In genomic region chr16:82995286-82995926, GRCh38 we compare ENCODE assay signal across 18 cellular contexts.
A peak's percentile ranks its signal among the peaks of the same experiment; 100 is the strongest.
DNase-seq lines count a peak whose midpoint lies in the region; ATAC-seq, FAIRE-seq and TF ChIP-seq lines count a peak whose summit lies in the region.
"Had no signal": no experiment of that assay in that cellular context is flagged by ENCODE, and none has a peak within 500 bp of the region (broad histone marks: within the 10 kb centered on the region; RNA-seq: fewer than 3 reads in every experiment).

No MANE protein-coding gene starts in this region.

- H3K27ac ChIP-seq in endothelial cell of umbilical vein (ENCODE audit: insufficient read depth, low read depth, low read length) (peak overlapping the region; percentile 91), gastrocnemius medialis (peak overlapping the region in 3 of 4 donors; percentile 39 to 52 (median 44)), PC-9 (no peak overlapping the region)
- H3K27ac ChIP-seq: cardiac muscle cell, gastroesophageal sphincter, neutrophil had no signal

- POLR2A ChIA-PET in endothelial cell of umbilical vein (lab: Charles Lee) = no interaction called here
- POLR2A ChIA-PET in PC-9 (lab: Charles Lee; ENCODE audit: unreplicated experiment) = no interaction called here

- no TSS peak for BruUV-seq in Calu3 (replicated peaks; lab: Mats Ljungman, UMichigan)
- BruUV-seq in endothelial cell of umbilical vein (replicated peaks; lab: Mats Ljungman, UMichigan) = TSS peak; percentile 82
- BruUV-seq in PC-9 (replicated peaks; lab: Mats Ljungman, UMichigan) = no TSS peak

- H3K36me3 Mint-ChIP-seq in Calu3 (ENCODE audit: insufficient read depth, unreplicated experiment) (no peaks in the 10 kb centered on the region), CD14-positive monocyte (no peaks in the 10 kb centered on the region)
- H3K36me3 Mint-ChIP-seq: activated naive CD8-positive, alpha-beta T cell treated with anti-CD3 and anti-CD28 coated beads, Interleukin-2, amount 10 ng/mL, durations not matched to agents 7 days and 5 days; stimulated activated effector memory CD8-positive, alpha-beta T cell treated with anti-CD3 and anti-CD28 coated beads, Interleukin-12 subunit alpha, Interleukin-12 subunit beta, amount 100 ng/mL, for 72 hours had no signal

- in situ Hi-C loops in gastrocnemius medialis (cut with MboI; ENCODE audit: low sequenced_read_pairs in 4 of 4) = no loop called here

- dilution Hi-C loops in endothelial cell of umbilical vein (cut with MboI; ENCODE audit: extremely low pct_ligation_motif_present, low sequenced_read_pairs) = no loop called here

- H3K4me1 ChIP-seq in endothelial cell of umbilical vein (ENCODE audit: control insufficient read depth, extremely low read depth, insufficient read depth, low read length) (peaks cover 23% of the 10 kb centered on the region), gastrocnemius medialis (peaks cover 5 to 10% of the 10 kb centered on the region in 2 donors), PC-9 (replicated peaks; ENCODE audit: insufficient read depth) (no peaks in the 10 kb centered on the region)
- H3K4me1 ChIP-seq: gastroesophageal sphincter had no signal

- peak overlapping the region; percentile 77 for H3K9ac ChIP-seq in endothelial cell of umbilical vein (replicated peaks; ENCODE audit: extremely low read depth, insufficient read depth, low read length)

- H3K27me3 Mint-ChIP-seq in Calu3 (ENCODE audit: unreplicated experiment) (no peaks in the 10 kb centered on the region), CD14-positive monocyte (ENCODE audit: low read depth in 3 of 3) (peaks cover 1 to 8% (median 2%) of the 10 kb centered on the region in 3 donors)
- H3K27me3 Mint-ChIP-seq: activated naive CD8-positive, alpha-beta T cell treated with anti-CD3 and anti-CD28 coated beads, Interleukin-2, amount 10 ng/mL, durations not matched to agents 7 days and 5 days had no signal

- no peak for FAIRE-seq in endothelial cell of umbilical vein (lab: Jason Lieb, UNC)

- H3K27ac Mint-ChIP-seq in Calu3 (ENCODE audit: unreplicated experiment) (no peak overlapping the region), CD14-positive monocyte (no peak overlapping the region)
- H3K27ac Mint-ChIP-seq: activated naive CD8-positive, alpha-beta T cell treated with anti-CD3 and anti-CD28 coated beads, Interleukin-2, amount 10 ng/mL, durations not matched to agents 7 days and 5 days; activated T-cell treated with anti-CD3 and anti-CD28 coated beads, Interleukin-2, amount 50 U/mL, for 72 hours; endodermal cell; stimulated activated effector memory CD8-positive, alpha-beta T cell treated with anti-CD3 and anti-CD28 coated beads, Interleukin-12 subunit alpha, Interleukin-12 subunit beta, amount 100 ng/mL, for 72 hours had no signal

- H3K9me3 Mint-ChIP-seq in Calu3 (ENCODE audit: low read depth, unreplicated experiment) (peaks cover 16% of the 10 kb centered on the region), CD14-positive monocyte (peaks cover 0 to 14% (median 2%) of the 10 kb centered on the region in 7 donors)
- H3K9me3 Mint-ChIP-seq: endodermal cell; stimulated activated effector memory CD8-positive, alpha-beta T cell treated with anti-CD3 and anti-CD28 coated beads, Interleukin-12 subunit alpha, Interleukin-12 subunit beta, amount 100 ng/mL, for 72 hours had no signal

- H3K4me1 Mint-ChIP-seq in Calu3 (ENCODE audit: low read depth, unreplicated experiment) = no peaks in the 10 kb centered on the region
- no peaks in the 10 kb centered on the region for H3K4me1 Mint-ChIP-seq in CD14-positive monocyte
- H3K4me1 Mint-ChIP-seq: activated naive CD8-positive, alpha-beta T cell treated with anti-CD3 and anti-CD28 coated beads, Interleukin-2, amount 10 ng/mL, durations not matched to agents 7 days and 5 days; stimulated activated effector memory CD8-positive, alpha-beta T cell treated with anti-CD3 and anti-CD28 coated beads, Interleukin-12 subunit alpha, Interleukin-12 subunit beta, amount 100 ng/mL, for 72 hours had no signal

- intact Hi-C loops in Calu3 (cut with micrococcal nuclease; ENCODE audit: unreplicated experiment) = no loop called here
- intact Hi-C loops in endothelial cell of umbilical vein (cut with micrococcal nuclease) = loop anchor here (5.0 kb wide), 1 partner anchor 222 kb away; no protein-coding TSS in a partner anchor
- intact Hi-C loops in gastrocnemius medialis (cut with DNase I; ENCODE audit: low total_unique reads) = no loop called here
- intact Hi-C loops in CD14-positive monocyte (cut with micrococcal nuclease) = no loop called here
- intact Hi-C loops in PC-9 (cut with micrococcal nuclease; ENCODE audit: unreplicated experiment) = no loop called here

- H4K20me1 ChIP-seq in endothelial cell of umbilical vein (replicated peaks; ENCODE audit: control insufficient read depth, extremely low read depth, insufficient read depth, low read length) = no peaks in the 10 kb centered on the region
- H4K20me1 ChIP-seq in PC-9 (ENCODE audit: insufficient read depth) = no peaks in the 10 kb centered on the region

- CTCF ChIA-PET in Calu3 (lab: Charles Lee) (interaction anchor here (0.6 kb wide), 1 partner anchor 141 kb away, joined by 3 read pairs; no protein-coding TSS in a partner anchor), endothelial cell of umbilical vein (lab: Charles Lee) (interaction anchor here (0.9 to 1.6 kb wide), 4 partner anchors 10 to 247 kb away, joined by 3 to 11 read pairs (median 4); no protein-coding TSS in a partner anchor), PC-9 (lab: Charles Lee) (no interaction called here)

- H3K4me2 ChIP-seq in endothelial cell of umbilical vein (ENCODE audit: insufficient read depth, low read length) (peak overlapping the region; percentile 75), PC-9 (no peak overlapping the region)

- no peak for ATAC-seq in gastrocnemius medialis

- H3K4me3 Mint-ChIP-seq in Calu3 (ENCODE audit: low read depth, unreplicated experiment) (no peak overlapping the region), CD14-positive monocyte (no peak overlapping the region)
- H3K4me3 Mint-ChIP-seq: activated naive CD8-positive, alpha-beta T cell treated with anti-CD3 and anti-CD28 coated beads, Interleukin-2, amount 10 ng/mL, durations not matched to agents 7 days and 5 days; activated T-cell treated with anti-CD3 and anti-CD28 coated beads, Interleukin-2, amount 50 U/mL, for 72 hours; endodermal cell; stimulated activated effector memory CD8-positive, alpha-beta T cell treated with anti-CD3 and anti-CD28 coated beads, Interleukin-12 subunit alpha, Interleukin-12 subunit beta, amount 100 ng/mL, for 72 hours had no signal

- TF ChIP-seq CTCF in Calu3 (IDR thresholded peaks at IDR 0.05; ENCODE audit: unreplicated experiment) (no peak), endothelial cell of umbilical vein (IDR thresholded peaks at IDR 0.05; ENCODE audit: extremely low read depth in 1 of 2, insufficient read depth in 1 of 2, low read depth in 1 of 2, low read length in 2 of 2) (no peak), gastrocnemius medialis (IDR thresholded peaks at IDR 0.05 in 4 of 5, conservative IDR thresholded peaks at IDR 0.05 in 1 of 5) (no peak), CD14-positive monocyte (IDR thresholded peaks at IDR 0.05) (no peak), PC-9 (conservative IDR thresholded peaks at IDR 0.05) (no peak)

- H3K79me2 ChIP-seq in endothelial cell of umbilical vein (ENCODE audit: control insufficient read depth, insufficient read depth, low read length) (peaks cover 3% of the 10 kb centered on the region), PC-9 (ENCODE audit: low read depth) (no peaks in the 10 kb centered on the region)

- peak overlapping the region; percentile 25 for H2AFZ ChIP-seq in endothelial cell of umbilical vein (ENCODE audit: low read depth, low read length)
- no peak overlapping the region for H2AFZ ChIP-seq in PC-9

- H3K9me2 ChIP-seq in PC-9 (ENCODE audit: insufficient read depth) = no peaks in the 10 kb centered on the region

- H3K36me3 ChIP-seq in endothelial cell of umbilical vein (ENCODE audit: control insufficient read depth in 2 of 2, extremely low read depth in 1 of 2, insufficient read depth in 2 of 2, low read length in 2 of 2) (no peaks in the 10 kb centered on the region), gastrocnemius medialis (no peaks in the 10 kb centered on the region), PC-9 (ENCODE audit: low read depth) (no peaks in the 10 kb centered on the region)
- H3K36me3 ChIP-seq: cardiac muscle cell, gastroesophageal sphincter, neutrophil had no signal

- H3K9me1 ChIP-seq in endothelial cell of umbilical vein (replicated peaks; ENCODE audit: control insufficient read depth, extremely low read depth, insufficient read depth, low read length) = no peaks in the 10 kb centered on the region

- H3K4me3 ChIP-seq in endothelial cell of umbilical vein (replicated peaks in 1 of 3; ENCODE audit: insufficient read depth in 1 of 3, low read depth in 1 of 3, low read length in 3 of 3) = peak overlapping the region in 1 of 3 experiments; percentile 31
- peak overlapping the region in 2 of 4 donors; percentile 1 to 26 for H3K4me3 ChIP-seq in gastrocnemius medialis
- no peak overlapping the region for H3K4me3 ChIP-seq in PC-9
- H3K4me3 ChIP-seq: cardiac muscle cell, gastroesophageal sphincter had no signal

- H3K9me3 ChIP-seq in endothelial cell of umbilical vein (replicated peaks; ENCODE audit: control insufficient read depth, insufficient read depth, low read length) (no peaks in the 10 kb centered on the region), gastrocnemius medialis (no peaks in the 10 kb centered on the region), PC-9 (ENCODE audit: insufficient read depth, low read depth) (no peaks in the 10 kb centered on the region)
- H3K9me3 ChIP-seq: gastroesophageal sphincter, neutrophil had no signal

- H3K27me3 ChIP-seq in endothelial cell of umbilical vein (ENCODE audit: control insufficient read depth in 2 of 2, insufficient read depth in 2 of 2, low read length in 2 of 2) = no peaks in the 10 kb centered on the region
- no peaks in the 10 kb centered on the region for H3K27me3 ChIP-seq in gastrocnemius medialis
- H3K27me3 ChIP-seq in PC-9 (ENCODE audit: insufficient read depth, low read depth) = no peaks in the 10 kb centered on the region
- H3K27me3 ChIP-seq: cardiac muscle cell, gastroesophageal sphincter, neutrophil had no signal

- H3F3A ChIP-seq in PC-9 (ENCODE audit: insufficient read depth, low read depth) = no peaks in the 10 kb centered on the region

- peak; percentile 11 for TF ChIP-seq POLR2A in endothelial cell of umbilical vein (IDR thresholded peaks at IDR 0.05; ENCODE audit: low read depth, low read length)
- no peak for TF ChIP-seq POLR2A in gastrocnemius medialis (IDR thresholded peaks at IDR 0.05)

- DNase-seq in Calu3 (peak; percentile 2), MV-4-11 (lab: John Stamatoyannopoulos, UW) (peak; percentile 46), endothelial cell of umbilical vein (ENCODE audit: low read depth, low spot score) (no peak), gastrocnemius medialis (no peak), HCEC 1CT (no peak), CD14-positive monocyte (ENCODE audit: low spot score) (no peak), NCI-H345 (lab: John Stamatoyannopoulos, UW) (no peak), PC-9 (no peak)
- DNase-seq: activated CD4-positive, alpha-beta T cell treated with anti-CD3 and anti-CD28 coated beads, Interleukin-2, amount 50 U/mL, for 48 hours; activated naive CD8-positive, alpha-beta T cell treated with anti-CD3 and anti-CD28 coated beads, Interleukin-2, amount 10 ng/mL, durations not matched to agents 7 days and 5 days; activated T-cell treated with anti-CD3 and anti-CD28 coated beads, Interleukin-2, amount 50 U/mL, for 72 hours; endodermal cell; mesendoderm; NCI-H2227 treated with DMSO at 0.1 percent for 48 hours had no signal

Comparison
In these comparisons a context has a peak if more than half of its experiments do, and no peak if none do; other contexts are left out.
1. DNase-seq: peak in Calu3 (single experiment) and MV-4-11 (single experiment); none in endothelial cell of umbilical vein (single experiment), gastrocnemius medialis (0 of 2), HCEC 1CT (single experiment), CD14-positive monocyte (single experiment), NCI-H345 (single experiment) and PC-9 (0 of 2).